ENCODE assay signal across 20 cellular contexts in the genomic region with DNA sequence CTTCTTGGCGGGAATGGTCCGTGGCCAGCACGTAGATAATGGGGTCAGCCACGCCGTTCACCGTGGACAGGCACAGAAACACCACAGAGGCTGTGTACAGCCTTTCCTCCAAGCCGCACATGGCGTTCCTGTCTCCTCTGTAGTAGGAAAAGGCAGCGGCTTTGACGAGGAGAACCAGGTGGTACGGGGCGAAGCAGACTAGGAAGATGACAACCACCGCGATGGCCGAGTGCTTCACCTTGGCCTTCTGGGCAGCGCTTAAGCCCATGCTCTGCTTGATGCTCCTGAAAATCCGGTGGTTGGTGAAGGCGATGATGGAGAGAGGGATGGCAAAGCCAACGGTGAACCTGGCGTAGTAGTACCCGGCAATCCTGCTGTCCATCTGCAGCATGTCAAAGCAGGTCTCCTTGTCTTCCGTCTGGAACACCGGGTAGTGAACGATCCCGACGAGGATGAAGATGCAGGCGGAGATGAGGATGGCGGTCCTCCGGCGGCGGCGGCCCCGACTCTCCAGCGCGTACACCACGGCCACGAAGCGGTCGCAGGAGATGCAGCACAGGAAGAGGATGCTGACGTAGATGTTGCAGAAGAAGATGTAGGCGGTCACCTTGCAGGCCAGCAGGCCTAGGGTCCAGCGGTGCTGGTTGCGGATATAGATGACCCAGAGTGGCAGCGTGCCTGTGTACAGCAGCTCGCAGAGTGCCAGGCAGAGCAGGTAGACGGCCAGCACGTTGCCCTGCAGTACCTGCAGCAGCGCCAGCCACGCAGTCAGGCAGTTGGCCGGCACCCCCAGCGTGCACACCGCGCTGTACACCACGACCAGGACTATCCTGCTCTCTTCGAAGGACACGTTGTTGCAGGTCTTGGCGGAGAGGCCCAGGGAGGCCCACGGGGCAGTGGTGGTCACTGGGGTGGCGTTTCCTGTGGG. TPM values are rescaled to one million over a fixed set of nuclear protein-coding genes. Genes with fewer than 3 reads are reported as not detected.
"Had no signal": no experiment of that assay in that cellular context is flagged by ENCODE, and none has a peak within 500 bp of the region (broad histone marks: within the 10 kb centered on the region; RNA-seq: fewer than 3 reads in every experiment).

No MANE protein-coding gene starts in this region.

- FAIRE-seq: colon, endothelial cell of umbilical vein, islet of Langerhans had no signal

- H3K9ac ChIP-seq: parathyroid adenoma had no signal

- H3K27me3 ChIP-seq: ascending aorta, foreskin keratinocyte, left lung had no signal

- DNase-seq: activated CD4-positive, alpha-beta T cell treated with anti-CD3 and anti-CD28 coated beads, Interleukin-2, amount 50 U/mL, for 4 hours; activated CD4-positive, CD25-positive, alpha-beta regulatory T cell treated with anti-CD3 and anti-CD28 coated beads, Interleukin-2, amount 50 U/mL, for 72 hours; activated gamma-delta T cell; activated naive CD8-positive, alpha-beta T cell treated with anti-CD3 and anti-CD28 coated beads, Interleukin-2, amount 10 ng/mL, durations not matched to agents 7 days and 5 days; activated T-cell treated with anti-CD3 and anti-CD28 coated beads, Interleukin-2, amount 50 U/mL, for 4 hours; head of caudate nucleus; mesendoderm; retina; stimulated activated CD4-positive, alpha-beta T cell treated with anti-CD3 and anti-CD28 coated beads, Interleukin-15, amount 100 ng/mL, for 24 hours had no signal

- H3K4me3 Mint-ChIP-seq: activated naive CD8-positive, alpha-beta T cell treated with anti-CD3 and anti-CD28 coated beads, Interleukin-2, amount 10 ng/mL, durations not matched to agents 7 days and 5 days; activated T-cell treated with anti-CD3 and anti-CD28 coated beads, Interleukin-2, amount 50 U/mL, for 4 hours; T-helper 2 cell treated with Interferon-gamma antibody and Interleukin-4, amounts not matched to agents 5 μg/mL and 100 μg/mL, for 36 hours had no signal

- H3K4me1 ChIP-seq: ascending aorta, foreskin keratinocyte, parathyroid adenoma had no signal

- H3K9me3 Mint-ChIP-seq: activated naive CD8-positive, alpha-beta T cell treated with anti-CD3 and anti-CD28 coated beads, Interleukin-2, amount 10 ng/mL, durations not matched to agents 7 days and 5 days; activated T-cell treated with anti-CD3 and anti-CD28 coated beads, Interleukin-2, amount 50 U/mL, for 4 hours; T-helper 2 cell treated with Interferon-gamma antibody and Interleukin-4, amounts not matched to agents 5 μg/mL and 100 μg/mL, for 36 hours had no signal

- H3K4me3 ChIP-seq: ascending aorta, cardiac muscle cell, left lung, tibial nerve had no signal

- H3K9me3 ChIP-seq: ascending aorta, left lung, tibial nerve had no signal

- H3K27me3 Mint-ChIP-seq: activated naive CD8-positive, alpha-beta T cell treated with anti-CD3 and anti-CD28 coated beads, Interleukin-2, amount 10 ng/mL, durations not matched to agents 7 days and 5 days had no signal

- H3K27ac ChIP-seq: ascending aorta, cardiac muscle cell, foreskin keratinocyte, left lung, parathyroid adenoma, tibial nerve had no signal

- H3K36me3 ChIP-seq: ascending aorta, cardiac muscle cell had no signal

- ATAC-seq: activated T-cell treated with anti-CD3 and anti-CD28 coated beads, Interleukin-2, amount 50 U/mL, for 4 hours had no signal

- H3K27ac Mint-ChIP-seq: activated naive CD8-positive, alpha-beta T cell treated with anti-CD3 and anti-CD28 coated beads, Interleukin-2, amount 10 ng/mL, durations not matched to agents 7 days and 5 days; T-helper 2 cell treated with Interferon-gamma antibody and Interleukin-4, amounts not matched to agents 5 μg/mL and 100 μg/mL, for 36 hours had no signal

- H2AFZ ChIP-seq: parathyroid adenoma had no signal

RNA-seq across cellular contexts. Expression of a gene that starts 13.8 kb away (rescaled TPM):
- total RNA-seq: ascending aorta, endothelial cell of umbilical vein, foreskin keratinocyte had no signal
- polyA plus RNA-seq: endothelial cell of umbilical vein, foreskin keratinocyte, neural cell had no signal
